In the genomic region with DNA sequence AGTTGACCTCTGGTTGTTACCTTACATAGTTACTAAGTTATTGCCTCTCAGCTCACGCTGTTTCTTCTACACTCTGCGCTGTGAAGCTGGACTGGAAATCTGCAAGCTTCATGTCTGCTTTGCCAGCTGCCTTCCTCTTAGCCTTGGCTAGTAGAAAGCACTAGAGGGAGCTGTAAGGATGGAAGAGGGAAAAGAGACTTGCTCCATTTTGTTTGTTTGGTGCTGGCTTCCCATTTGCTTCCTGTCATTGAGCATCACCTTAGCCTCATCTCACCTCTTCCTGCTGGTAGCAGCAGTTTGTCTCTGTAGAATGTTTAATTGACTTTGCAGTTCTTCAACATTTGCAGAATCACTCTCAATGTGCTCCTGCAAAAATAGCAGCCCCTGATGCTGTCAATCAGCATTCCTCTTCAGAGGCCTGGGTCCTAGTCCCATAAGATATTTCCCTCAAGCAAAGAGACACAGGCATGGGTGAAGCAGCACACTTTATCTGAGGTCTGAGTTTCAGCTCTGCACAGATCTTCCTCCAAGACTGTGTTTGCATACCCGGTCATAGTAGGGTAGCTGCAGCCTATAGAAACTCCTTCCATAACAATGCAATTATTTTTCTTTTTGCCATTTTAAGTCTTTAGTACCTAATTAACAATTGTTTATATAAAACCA, we compare ENCODE assay signal across 10 cellular contexts.
DNase-seq lines count a peak whose midpoint lies in the region; ATAC-seq, FAIRE-seq and TF ChIP-seq lines count a peak whose summit lies in the region.
"Had no signal": no experiment of that assay in that cellular context is flagged by ENCODE, and none has a peak within 500 bp of the region (broad histone marks: within the 10 kb centered on the region; RNA-seq: fewer than 3 reads in every experiment).

No MANE protein-coding gene starts in this region.

- H3K9ac ChIP-seq in PC-3 (ENCODE audit: low read length), result no peak overlapping the region

- H3K4me3 ChIP-seq in PC-3 (ENCODE audit: low read length) (no peak overlapping the region), Peyer's patch (no peak overlapping the region)

- POLR2A ChIA-PET in PC-3 (lab: Charles Lee; ENCODE audit: unreplicated experiment), result no interaction called here

- no peak for TF ChIP-seq POLR2A in Peyer's patch (IDR thresholded peaks at IDR 0.05)

- ATAC-seq in PC-3 (peak; percentile 63), left ventricle myocardium superior (peak; percentile 22), GM18502 (IDR thresholded peaks at IDR 0.05; ENCODE audit: poor library complexity, unreplicated experiment) (no peak), HG03378 (IDR thresholded peaks at IDR 0.05; ENCODE audit: unreplicated experiment) (no peak)
- ATAC-seq: activated naive CD8-positive, alpha-beta T cell treated with anti-CD3 and anti-CD28 coated beads, Interleukin-2, amount 50 U/mL, for 24 hours had no signal

- TF ChIP-seq CTCF in PC-3 (conservative IDR thresholded peaks at IDR 0.05; ENCODE audit: low read depth, low read length) (peak; percentile 56), Peyer's patch (IDR thresholded peaks at IDR 0.05) (peak in 3 of 6 experiments; percentile 26 to 48 (median 46))

- H3K9me2 ChIP-seq in PC-3 (replicated peaks; ENCODE audit: low read length), result no peaks in the 10 kb centered on the region

- H3K9me3 ChIP-seq in PC-3 (ENCODE audit: low read length), result no peaks in the 10 kb centered on the region
- no peaks in the 10 kb centered on the region for H3K9me3 ChIP-seq in Peyer's patch

- peak; percentile 95 for FAIRE-seq in A204.1 (lab: Jason Lieb, UNC)
- FAIRE-seq: G401.6 had no signal

- H3F3A ChIP-seq in PC-3 (ENCODE audit: low read length, unreplicated experiment), result no peaks in the 10 kb centered on the region

- H3K27ac ChIP-seq in PC-3 (ENCODE audit: low read length), result no peak overlapping the region
- no peak overlapping the region for H3K27ac ChIP-seq in Peyer's patch

- no TSS peak for BruUV-seq in PC-3 (replicated peaks; lab: Mats Ljungman, UMichigan)

- H3K4me2 ChIP-seq in PC-3 (ENCODE audit: low read length), result no peak overlapping the region

- CTCF ChIA-PET in PC-3 (lab: Charles Lee), result interaction anchor here (0.6 to 0.7 kb wide), 2 partner anchors 119 to 875 kb away, joined by 3 read pairs; no protein-coding TSS in a partner anchor

- no peak overlapping the region for H2AFZ ChIP-seq in PC-3 (ENCODE audit: low read length)

- H3K36me3 ChIP-seq in PC-3 (ENCODE audit: low read depth, low read length) (no peaks in the 10 kb centered on the region), Peyer's patch (no peaks in the 10 kb centered on the region)

- intact Hi-C loops in PC-3 (cut with micrococcal nuclease), result loop anchor here (5.0 kb wide), 1 partner anchor 331 kb away; no protein-coding TSS in a partner anchor
- intact Hi-C loops in left ventricle myocardium superior (cut with micrococcal nuclease), result no loop called here

- H3K27me3 ChIP-seq in PC-3 (ENCODE audit: low read length) (no peaks in the 10 kb centered on the region), Peyer's patch (no peaks in the 10 kb centered on the region)

- H4K20me1 ChIP-seq in PC-3 (ENCODE audit: low read length), result no peaks in the 10 kb centered on the region

- DNase-seq in HPDE6-E6E7 (ENCODE audit: extremely low spot score), result peak; percentile 21
- DNase-seq in PC-3, result peak; percentile 28
- no peak for DNase-seq in left ventricle myocardium superior
- no peak for DNase-seq in Peyer's patch
- no peak for DNase-seq in NK-92 treated with Interleukin-12 subunit alpha and Interleukin-12 subunit beta, amount 100 ng/mL, for 24 hours (lab: John Stamatoyannopoulos, UW)
- DNase-seq: activated naive CD8-positive, alpha-beta T cell treated with anti-CD3 and anti-CD28 coated beads, Interleukin-2, amount 50 U/mL, for 24 hours had no signal

- no peaks in the 10 kb centered on the region; the same call in 1 of the 2 replicates for H3K4me1 ChIP-seq in PC-3 (ENCODE audit: insufficient read depth, low read length)
- H3K4me1 ChIP-seq in Peyer's patch, result no peaks in the 10 kb centered on the region

- no peaks in the 10 kb centered on the region for H3K79me2 ChIP-seq in PC-3 (ENCODE audit: low read length)

Comparison
In these comparisons a context has a peak if more than half of its experiments do, and no peak if none do; other contexts are left out.
1. DNase-seq: peak in HPDE6-E6E7 (single experiment) and PC-3 (single experiment); none in left ventricle myocardium superior (single experiment), Peyer's patch (0 of 3) and NK-92 treated with Interleukin-12 subunit alpha and Interleukin-12 subunit beta, amount 100 ng/mL, for 24 hours (single experiment).
2. ATAC-seq: peak in PC-3 (single experiment) and left ventricle myocardium superior (single experiment); none in GM18502 (single experiment) and HG03378 (single experiment).